ENCODE assay signal across 32 cellular contexts in genomic region chr1:76854255-76854654, GRCh38. TPM values are rescaled to one million over a fixed set of nuclear protein-coding genes. Genes with fewer than 3 reads are reported as not detected.
"Had no signal": no experiment of that assay in that cellular context is flagged by ENCODE, and none has a peak within 500 bp of the region (broad histone marks: within the 10 kb centered on the region; RNA-seq: fewer than 3 reads in every experiment).

No MANE protein-coding gene starts in this region.

- H3K4me3 ChIP-seq: ascending aorta, coronary artery, dorsolateral prefrontal cortex, gastrocnemius medialis, thoracic aorta, uterus had no signal

- H3K4me1 Mint-ChIP-seq: activated naive CD4-positive, alpha-beta T cell treated with anti-CD3 and anti-CD28 coated beads, Interleukin-2, amount 10 ng/mL, durations not matched to agents 7 days and 5 days; activated naive CD8-positive, alpha-beta T cell treated with anti-CD3 and anti-CD28 coated beads, Interleukin-2, amount 10 ng/mL, durations not matched to agents 7 days and 5 days; naive thymus-derived CD4-positive, alpha-beta T cell had no signal

- H3K27ac ChIP-seq: ascending aorta, coronary artery, dorsolateral prefrontal cortex, gastrocnemius medialis, thoracic aorta, uterus, VCaP had no signal

- H3K27ac Mint-ChIP-seq: activated naive CD4-positive, alpha-beta T cell treated with anti-CD3 and anti-CD28 coated beads, Interleukin-2, amount 10 ng/mL, durations not matched to agents 7 days and 5 days; activated naive CD8-positive, alpha-beta T cell treated with anti-CD3 and anti-CD28 coated beads, Interleukin-2, amount 10 ng/mL, durations not matched to agents 7 days and 5 days; brain; naive thymus-derived CD4-positive, alpha-beta T cell; stimulated activated naive CD8-positive, alpha-beta T cell treated with anti-CD3 and anti-CD28 coated beads, Interleukin-15, Interleukin-2, amounts not matched to agents 100 ng/mL and 50 ng/mL, for 24 hours; T-helper 1 cell treated with Interleukin-12 subunit alpha and Interleukin-12 subunit beta and Interleukin-4 antibody, amounts not matched to agents 30 μg/mL and 1 μg/mL, for 36 hours had no signal

- ATAC-seq: activated CD4-positive, CD25-positive, alpha-beta regulatory T cell treated with anti-CD3 and anti-CD28 coated beads, Interleukin-2, amount 50 U/mL, for 24 hours; gastrocnemius medialis; naive thymus-derived CD4-positive, alpha-beta T cell; right cardiac atrium had no signal

- H3K36me3 ChIP-seq: ascending aorta, gastrocnemius medialis, thoracic aorta, uterus had no signal

- H3K27me3 Mint-ChIP-seq: activated naive CD4-positive, alpha-beta T cell treated with anti-CD3 and anti-CD28 coated beads, Interleukin-2, amount 10 ng/mL, durations not matched to agents 7 days and 5 days; brain had no signal

- DNase-seq: activated CD4-positive, alpha-beta T cell treated with anti-CD3 and anti-CD28 coated beads for 48 hours; activated CD4-positive, alpha-beta T cell treated with anti-CD3 and anti-CD28 coated beads, Interleukin-2, amount 50 U/mL, for 48 hours; activated CD8-positive, alpha-beta memory T cell treated with anti-CD3 and anti-CD28 coated beads for 24 hours; activated gamma-delta T cell; activated naive CD4-positive, alpha-beta T cell treated with anti-CD3 and anti-CD28 coated beads, Interleukin-2, amount 10 ng/mL, durations not matched to agents 7 days and 5 days; activated naive CD8-positive, alpha-beta T cell treated with anti-CD3 and anti-CD28 coated beads, Interleukin-2, amount 10 ng/mL, durations not matched to agents 7 days and 5 days; dorsolateral prefrontal cortex; effector memory CD4-positive, alpha-beta T cell; erythroblast; gastrocnemius medialis; hippocampal formation; islet precursor cell; mammary epithelial cell; midbrain; naive thymus-derived CD4-positive, alpha-beta T cell; occipital lobe; right cardiac atrium; stimulated activated CD4-positive, alpha-beta T cell treated with anti-CD3 and anti-CD28 coated beads, Interleukin-15, amount 100 ng/mL, for 24 hours; stimulated activated CD4-positive, alpha-beta T cell treated with anti-CD3 and anti-CD28 coated beads, Interleukin-2, amount 100 ng/mL, for 24 hours; T-helper 9 cell; trophoblast cell; uterus had no signal

- H3K36me3 Mint-ChIP-seq: activated naive CD4-positive, alpha-beta T cell treated with anti-CD3 and anti-CD28 coated beads, Interleukin-2, amount 10 ng/mL, durations not matched to agents 7 days and 5 days; activated naive CD8-positive, alpha-beta T cell treated with anti-CD3 and anti-CD28 coated beads, Interleukin-2, amount 10 ng/mL, durations not matched to agents 7 days and 5 days; brain; naive thymus-derived CD4-positive, alpha-beta T cell had no signal

- H3K9me3 Mint-ChIP-seq: activated naive CD4-positive, alpha-beta T cell treated with anti-CD3 and anti-CD28 coated beads, Interleukin-2, amount 10 ng/mL, durations not matched to agents 7 days and 5 days; activated naive CD8-positive, alpha-beta T cell treated with anti-CD3 and anti-CD28 coated beads, Interleukin-2, amount 10 ng/mL, durations not matched to agents 7 days and 5 days; brain; naive thymus-derived CD4-positive, alpha-beta T cell; stimulated activated naive CD8-positive, alpha-beta T cell treated with anti-CD3 and anti-CD28 coated beads, Interleukin-15, Interleukin-2, amounts not matched to agents 100 ng/mL and 50 ng/mL, for 24 hours; T-helper 1 cell treated with Interleukin-12 subunit alpha and Interleukin-12 subunit beta and Interleukin-4 antibody, amounts not matched to agents 30 μg/mL and 1 μg/mL, for 36 hours had no signal

- H3K27me3 ChIP-seq: ascending aorta, dorsolateral prefrontal cortex, gastrocnemius medialis, uterus had no signal

- H3K9me3 ChIP-seq: ascending aorta, gastrocnemius medialis, thoracic aorta, uterus had no signal

- H3K4me1 ChIP-seq: ascending aorta, gastrocnemius medialis, uterus had no signal

- H3K4me3 Mint-ChIP-seq: activated naive CD4-positive, alpha-beta T cell treated with anti-CD3 and anti-CD28 coated beads, Interleukin-2, amount 10 ng/mL, durations not matched to agents 7 days and 5 days; activated naive CD8-positive, alpha-beta T cell treated with anti-CD3 and anti-CD28 coated beads, Interleukin-2, amount 10 ng/mL, durations not matched to agents 7 days and 5 days; brain; naive thymus-derived CD4-positive, alpha-beta T cell; stimulated activated naive CD8-positive, alpha-beta T cell treated with anti-CD3 and anti-CD28 coated beads, Interleukin-15, Interleukin-2, amounts not matched to agents 100 ng/mL and 50 ng/mL, for 24 hours; T-helper 1 cell treated with Interleukin-12 subunit alpha and Interleukin-12 subunit beta and Interleukin-4 antibody, amounts not matched to agents 30 μg/mL and 1 μg/mL, for 36 hours had no signal

RNA-seq across cellular contexts. Expression of gene ST6GALNAC5, which starts 13.0 kb away (rescaled TPM):
- total RNA-seq: activated naive CD8-positive, alpha-beta T cell treated with anti-CD3 and anti-CD28 coated beads, Interleukin-2, amount 10 ng/mL, durations not matched to agents 7 days and 5 days; naive thymus-derived CD4-positive, alpha-beta T cell; pulmonary artery endothelial cell; subcutaneous adipose tissue had no signal
